17 cellular contexts compared by ENCODE assay signal in genomic region chr2:127584516-127585033, GRCh38. TPM values are rescaled to one million over a fixed set of nuclear protein-coding genes. Genes with fewer than 3 reads are reported as not detected.
DNase-seq lines count a peak whose midpoint lies in the region; ATAC-seq and TF ChIP-seq lines count a peak whose summit lies in the region.
"Had no signal": no experiment of that assay in that cellular context is flagged by ENCODE, and none has a peak within 500 bp of the region (broad histone marks: within the 10 kb centered on the region; RNA-seq: fewer than 3 reads in every experiment).

No MANE protein-coding gene starts in this region.

- CTCF ChIA-PET in activated CD8-positive, alpha-beta memory T cell treated with anti-CD3 and anti-CD28 coated beads, Interleukin-2, amount 10 ng/mL, durations not matched to agents 7 days and 5 days (lab: Charles Lee) = no interaction called here

- no peak overlapping the region for H3K27ac ChIP-seq in endodermal cell (ENCODE audit: low read depth, low read length)

- no peaks in the 10 kb centered on the region for H3K36me3 ChIP-seq in endodermal cell (ENCODE audit: control insufficient read depth, insufficient read depth, low read length)
- H3K36me3 ChIP-seq: BE2C had no signal

- peaks cover 30% of the 10 kb centered on the region for H3K27me3 Mint-ChIP-seq in activated CD8-positive, alpha-beta memory T cell treated with anti-CD3 and anti-CD28 coated beads, Interleukin-2, amount 10 ng/mL, durations not matched to agents 7 days and 5 days
- H3K27me3 Mint-ChIP-seq in endodermal cell (ENCODE audit: insufficient read depth) = peaks cover 2% of the 10 kb centered on the region
- no peaks in the 10 kb centered on the region for H3K27me3 Mint-ChIP-seq in naive thymus-derived CD8-positive, alpha-beta T cell
- H3K27me3 Mint-ChIP-seq: CD4-positive, alpha-beta T cell had no signal

- H3K4me3 ChIP-seq in endodermal cell (ENCODE audit: low read length) = no peak overlapping the region

- no peaks in the 10 kb centered on the region for H3K36me3 Mint-ChIP-seq in activated CD8-positive, alpha-beta memory T cell treated with anti-CD3 and anti-CD28 coated beads, Interleukin-2, amount 10 ng/mL, durations not matched to agents 7 days and 5 days
- H3K36me3 Mint-ChIP-seq in endodermal cell (ENCODE audit: low read depth) = no peaks in the 10 kb centered on the region
- H3K36me3 Mint-ChIP-seq in naive thymus-derived CD8-positive, alpha-beta T cell = no peaks in the 10 kb centered on the region

- no peaks in the 10 kb centered on the region for H3K9me3 ChIP-seq in endodermal cell (ENCODE audit: control insufficient read depth, low read length)
- H3K9me3 ChIP-seq: BE2C had no signal

- WGBS in endodermal cell (ENCODE audit: insufficient coverage in 1 of 2, insufficient read length in 1 of 2), 2 experiments = 82 to 96% methylated on average over 4 to 8 of the region's 8 CpGs

- intact Hi-C loops in sciatic nerve (cut with DNase I) = no loop called here

- no peak for ATAC-seq in activated CD8-positive, alpha-beta memory T cell treated with anti-CD3 and anti-CD28 coated beads, Interleukin-2, amount 10 ng/mL, durations not matched to agents 7 days and 5 days
- ATAC-seq in sciatic nerve (no peak), HG02870 (IDR thresholded peaks at IDR 0.05; ENCODE audit: unreplicated experiment) (no peak)
- no peak for ATAC-seq in naive thymus-derived CD8-positive, alpha-beta T cell
- ATAC-seq: HCT116 had no signal

- no peak overlapping the region for H3K4me3 Mint-ChIP-seq in activated CD8-positive, alpha-beta memory T cell treated with anti-CD3 and anti-CD28 coated beads, Interleukin-2, amount 10 ng/mL, durations not matched to agents 7 days and 5 days
- H3K4me3 Mint-ChIP-seq in endodermal cell = no peak overlapping the region
- H3K4me3 Mint-ChIP-seq in naive thymus-derived CD8-positive, alpha-beta T cell = no peak overlapping the region
- H3K4me3 Mint-ChIP-seq: CD4-positive, alpha-beta T cell had no signal

- no peak overlapping the region for H3K27ac Mint-ChIP-seq in activated CD8-positive, alpha-beta memory T cell treated with anti-CD3 and anti-CD28 coated beads, Interleukin-2, amount 10 ng/mL, durations not matched to agents 7 days and 5 days
- no peak overlapping the region for H3K27ac Mint-ChIP-seq in endodermal cell
- no peak overlapping the region for H3K27ac Mint-ChIP-seq in naive thymus-derived CD8-positive, alpha-beta T cell
- H3K27ac Mint-ChIP-seq: CD4-positive, alpha-beta T cell had no signal

- H3K9ac ChIP-seq in endodermal cell (ENCODE audit: extremely low read depth, low read length, poor library complexity, severe bottlenecking) = no peak overlapping the region

- no peak for TF ChIP-seq CTCF in endodermal cell (conservative IDR thresholded peaks at IDR 0.05)

- no peaks in the 10 kb centered on the region for H3K4me1 ChIP-seq in endodermal cell (ENCODE audit: control insufficient read depth, insufficient read depth, low read length)
- H3K4me1 ChIP-seq: BE2C had no signal

- DNase-seq in activated CD8-positive, alpha-beta memory T cell treated with anti-CD3 and anti-CD28 coated beads for 24 hours = peak; percentile 30
- DNase-seq in activated CD8-positive, alpha-beta memory T cell treated with anti-CD3 and anti-CD28 coated beads, Interleukin-2, amount 10 ng/mL, durations not matched to agents 7 days and 5 days = no peak
- DNase-seq in D341Med (ENCODE audit: low spot score) = peak; percentile 3
- DNase-seq in endodermal cell = peak; percentile 37
- DNase-seq in sciatic nerve (ENCODE audit: low spot score) = peak; percentile 18
- DNase-seq in DMS79 treated with DMSO at 0.1 percent for 48 hours (lab: John Stamatoyannopoulos, UW) = no peak
- DNase-seq in naive thymus-derived CD8-positive, alpha-beta T cell = no peak
- DNase-seq: 8988T; BE2C; CD4-positive, alpha-beta T cell; DMS53; NCI-H1436 treated with DMSO at 0.1 percent for 48 hours; NCI-H2029 treated with DMSO at 0.1 percent for 48 hours; NCI-H446 treated with DMSO at 0.1 percent for 48 hours; NK-92 treated with Interleukin-12 subunit alpha and Interleukin-12 subunit beta, amount 100 ng/mL, for 24 hours had no signal

- H3K4me1 Mint-ChIP-seq in activated CD8-positive, alpha-beta memory T cell treated with anti-CD3 and anti-CD28 coated beads, Interleukin-2, amount 10 ng/mL, durations not matched to agents 7 days and 5 days = no peaks in the 10 kb centered on the region
- peaks cover 7% of the 10 kb centered on the region for H3K4me1 Mint-ChIP-seq in endodermal cell
- H3K4me1 Mint-ChIP-seq in naive thymus-derived CD8-positive, alpha-beta T cell = no peaks in the 10 kb centered on the region

- H3K9me3 Mint-ChIP-seq in activated CD8-positive, alpha-beta memory T cell treated with anti-CD3 and anti-CD28 coated beads, Interleukin-2, amount 10 ng/mL, durations not matched to agents 7 days and 5 days (ENCODE audit: low read depth) = no peaks in the 10 kb centered on the region
- H3K9me3 Mint-ChIP-seq in endodermal cell = no peaks in the 10 kb centered on the region
- H3K9me3 Mint-ChIP-seq in naive thymus-derived CD8-positive, alpha-beta T cell = no peaks in the 10 kb centered on the region
- H3K9me3 Mint-ChIP-seq: CD4-positive, alpha-beta T cell had no signal

- no peaks in the 10 kb centered on the region for H3K27me3 ChIP-seq in endodermal cell (ENCODE audit: control insufficient read depth, insufficient read depth, low read length, poor library complexity, severe bottlenecking)
- H3K27me3 ChIP-seq: BE2C had no signal

- POLR2A ChIA-PET in naive thymus-derived CD8-positive, alpha-beta T cell (lab: Charles Lee) = interaction anchor here (0.6 kb wide), 1 partner anchor 15 kb away, joined by 3 read pairs; no protein-coding TSS in a partner anchor

RNA-seq across cellular contexts. Expression of gene MYO7B, which starts 49.1 kb away (rescaled TPM):
- total RNA-seq in activated CD8-positive, alpha-beta memory T cell treated with anti-CD3 and anti-CD28 coated beads, Interleukin-2, amount 10 ng/mL, durations not matched to agents 7 days and 5 days = under 1 TPM in 1 of 2 experiments, not detected in 1; 0.26 TPM
- total RNA-seq in endodermal cell (under 1 TPM in 1 of 2 donors, not detected in 1; 0.11 TPM), sciatic nerve (0.62 TPM)
- polyA plus RNA-seq in endodermal cell (2013, experiment 1 of 2) = not detected
- not detected for polyA plus RNA-seq in endodermal cell (2013, experiment 2 of 2)
- under 1 TPM; 0.26 to 0.58 TPM for total RNA-seq in naive thymus-derived CD8-positive, alpha-beta T cell
- under 1 TPM in 2 of 3 donors, not detected in 1; 0.21 to 0.42 TPM for polyA plus RNA-seq in naive thymus-derived CD8-positive, alpha-beta T cell

RNA-seq across cellular contexts. Expression of gene IWS1, which starts 58.3 kb away (rescaled TPM):
- total RNA-seq in activated CD8-positive, alpha-beta memory T cell treated with anti-CD3 and anti-CD28 coated beads, Interleukin-2, amount 10 ng/mL, durations not matched to agents 7 days and 5 days = 10 to 100 TPM; 53.2 to 55.1 TPM
- 100 to 1,000 TPM in 1 of 2 donors, 10 to 100 TPM in 1; 91.4 to 107 TPM for total RNA-seq in endodermal cell
- polyA plus RNA-seq in endodermal cell (2013, experiment 1 of 2) = 77.9 TPM
- 85.8 TPM for polyA plus RNA-seq in endodermal cell (2013, experiment 2 of 2)
- total RNA-seq in sciatic nerve = 44.4 TPM
- total RNA-seq in naive thymus-derived CD8-positive, alpha-beta T cell = 10 to 100 TPM; 47.2 to 50.7 TPM
- 10 to 100 TPM; 12.4 to 30.1 (median 19.3) TPM for polyA plus RNA-seq in naive thymus-derived CD8-positive, alpha-beta T cell

Comparison
In these comparisons a context has a peak if more than half of its experiments do, and no peak if none do; other contexts are left out.
1. DNase-seq: peak in activated CD8-positive, alpha-beta memory T cell treated with anti-CD3 and anti-CD28 coated beads for 24 hours (single experiment), D341Med (single experiment), endodermal cell (single experiment) and sciatic nerve (single experiment); none in activated CD8-positive, alpha-beta memory T cell treated with anti-CD3 and anti-CD28 coated beads, Interleukin-2, amount 10 ng/mL, durations not matched to agents 7 days and 5 days (single experiment), DMS79 treated with DMSO at 0.1 percent for 48 hours (single experiment) and naive thymus-derived CD8-positive, alpha-beta T cell (0 of 10).